12 cellular contexts compared by ENCODE assay signal in the genomic region with DNA sequence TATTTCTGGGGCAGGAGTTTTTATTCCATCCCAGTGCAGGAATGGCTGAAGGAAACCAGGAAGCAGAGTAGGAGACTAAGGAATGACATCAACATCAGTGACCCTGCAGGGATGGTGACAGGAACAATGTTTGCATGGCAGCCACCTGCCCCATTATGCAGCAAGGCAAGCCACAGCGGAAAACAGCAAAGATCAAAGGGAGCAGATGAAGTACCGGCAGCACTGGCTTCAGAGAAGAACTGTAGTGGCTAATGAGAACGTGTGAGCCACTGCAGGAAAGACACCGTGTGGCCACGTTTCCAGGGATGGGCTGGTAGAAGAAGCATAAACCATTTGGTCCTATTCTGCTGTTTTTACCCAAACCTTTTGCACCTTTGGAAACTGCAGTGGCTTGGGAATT. TPM values are rescaled to one million over a fixed set of nuclear protein-coding genes. Genes with fewer than 3 reads are reported as not detected.
A peak's percentile ranks its signal among the peaks of the same experiment; 100 is the strongest.
DNase-seq lines count a peak whose midpoint lies in the region; ATAC-seq and TF ChIP-seq lines count a peak whose summit lies in the region.
"Had no signal": no experiment of that assay in that cellular context is flagged by ENCODE, and none has a peak within 500 bp of the region (broad histone marks: within the 10 kb centered on the region; RNA-seq: fewer than 3 reads in every experiment).

No MANE protein-coding gene starts in this region.

- no peaks in the 10 kb centered on the region for H3K9me3 ChIP-seq in neural progenitor cell (ENCODE audit: low read depth)

- peak; percentile 46 for ATAC-seq in activated T-helper 17 cell treated with anti-CD3 and anti-CD28 coated beads, Interleukin-2, amount 50 U/mL, for 72 hours (replicated peaks)
- no peak for ATAC-seq in HG02571 (IDR thresholded peaks at IDR 0.05; ENCODE audit: unreplicated experiment)

- H3K4me2 ChIP-seq in neural progenitor cell: no peak overlapping the region

- no peaks in the 10 kb centered on the region for H3K79me2 ChIP-seq in neural progenitor cell (ENCODE audit: low read depth)

- H2AFZ ChIP-seq in neural progenitor cell (replicated peaks): peak overlapping the region; percentile 74

- no peaks in the 10 kb centered on the region for H3K36me3 ChIP-seq in neural progenitor cell

- H3K27ac Mint-ChIP-seq in activated T-helper 17 cell treated with anti-CD3 and anti-CD28 coated beads, Interleukin-2, amount 50 U/mL, for 72 hours: peak overlapping the region; percentile 59
- H3K27ac Mint-ChIP-seq in neural progenitor cell: peak overlapping the region; percentile 43
- H3K27ac Mint-ChIP-seq: mesothelial cell of epicardium had no signal

- peak overlapping the region; percentile 63 for H3K4me3 Mint-ChIP-seq in activated T-helper 17 cell treated with anti-CD3 and anti-CD28 coated beads, Interleukin-2, amount 50 U/mL, for 72 hours
- no peak overlapping the region for H3K4me3 Mint-ChIP-seq in neural progenitor cell
- H3K4me3 Mint-ChIP-seq: mesothelial cell of epicardium had no signal

- H3K9ac ChIP-seq in neural progenitor cell: no peak overlapping the region

- no peak overlapping the region for H3K27ac ChIP-seq in neural progenitor cell
- H3K27ac ChIP-seq: 22Rv1, epithelial cell of prostate had no signal

- no peaks in the 10 kb centered on the region for H3K9me3 Mint-ChIP-seq in activated T-helper 17 cell treated with anti-CD3 and anti-CD28 coated beads, Interleukin-2, amount 50 U/mL, for 72 hours
- H3K9me3 Mint-ChIP-seq in neural progenitor cell: no peaks in the 10 kb centered on the region
- H3K9me3 Mint-ChIP-seq: mesothelial cell of epicardium had no signal

- H3K27me3 ChIP-seq in neural progenitor cell: no peaks in the 10 kb centered on the region

- no peaks in the 10 kb centered on the region for H4K20me1 ChIP-seq in neural progenitor cell (ENCODE audit: low read depth)

- H3F3A ChIP-seq in neural progenitor cell (ENCODE audit: low read depth): peaks cover 3% of the 10 kb centered on the region

- H3K36me3 Mint-ChIP-seq in activated T-helper 17 cell treated with anti-CD3 and anti-CD28 coated beads, Interleukin-2, amount 50 U/mL, for 72 hours (ENCODE audit: low read depth): no peaks in the 10 kb centered on the region
- no peaks in the 10 kb centered on the region for H3K36me3 Mint-ChIP-seq in neural progenitor cell
- H3K36me3 Mint-ChIP-seq: mesothelial cell of epicardium had no signal

- peaks cover 10% of the 10 kb centered on the region for H3K4me1 ChIP-seq in neural progenitor cell

- DNase-seq in NCI-H2029 (lab: John Stamatoyannopoulos, UW) (peak; percentile 0), NCI-H2029 treated with DMSO at 0.1 percent for 48 hours (lab: John Stamatoyannopoulos, UW) (no peak), SHP77 (lab: John Stamatoyannopoulos, UW) (peak; percentile 55 to 71), neural progenitor cell (ENCODE audit: low spot score) (peak; percentile 31), NCI-H82 treated with DMSO at 0.1 percent for 48 hours (lab: John Stamatoyannopoulos, UW; ENCODE audit: unreplicated experiment) (no peak), NCI-H187 treated with DMSO at 0.1 percent for 48 hours (lab: John Stamatoyannopoulos, UW) (no peak)
- DNase-seq: NCI-H1436 had no signal

- peaks cover 21% of the 10 kb centered on the region for H3K4me1 Mint-ChIP-seq in activated T-helper 17 cell treated with anti-CD3 and anti-CD28 coated beads, Interleukin-2, amount 50 U/mL, for 72 hours
- peaks cover 52% of the 10 kb centered on the region for H3K4me1 Mint-ChIP-seq in neural progenitor cell

- H3K27me3 Mint-ChIP-seq in activated T-helper 17 cell treated with anti-CD3 and anti-CD28 coated beads, Interleukin-2, amount 50 U/mL, for 72 hours: no peaks in the 10 kb centered on the region
- no peaks in the 10 kb centered on the region for H3K27me3 Mint-ChIP-seq in neural progenitor cell (ENCODE audit: insufficient read depth, low read depth)

- TF ChIP-seq CTCF in neural progenitor cell (IDR thresholded peaks at IDR 0.05): no peak

- no peak overlapping the region for H3K4me3 ChIP-seq in neural progenitor cell

RNA-seq across cellular contexts. Expression of a gene that starts 52.9 kb away (rescaled TPM):
- total RNA-seq in activated T-helper 17 cell treated with anti-CD3 and anti-CD28 coated beads, Interleukin-2, amount 50 U/mL, for 72 hours: 100 to 1,000 TPM; 164 to 185 TPM
- total RNA-seq in neural progenitor cell (ENCODE audit: low replicate concordance): 49.2 and 70.9 TPM in 2 replicates

Comparison
In these comparisons a context has a peak if more than half of its experiments do, and no peak if none do; other contexts are left out.
1. DNase-seq: peak in NCI-H2029 (single experiment), SHP77 (2 of 2) and neural progenitor cell (single experiment); none in NCI-H2029 treated with DMSO at 0.1 percent for 48 hours (single experiment), NCI-H82 treated with DMSO at 0.1 percent for 48 hours (single experiment) and NCI-H187 treated with DMSO at 0.1 percent for 48 hours (single experiment).